Comparison of ENCODE assay signal across 8 cellular contexts in genomic region chr20:12012241-12013222, GRCh38.
A peak's percentile ranks its signal among the peaks of the same experiment; 100 is the strongest.
DNase-seq lines count a peak whose midpoint lies in the region; ATAC-seq, FAIRE-seq and TF ChIP-seq lines count a peak whose summit lies in the region.

No MANE protein-coding gene starts in this region.

- no peak overlapping the region for H2AFZ ChIP-seq in osteoblast (ENCODE audit: low read length)

- H3K27me3 Mint-ChIP-seq in T-helper 17 cell, result no peaks in the 10 kb centered on the region

- H3K4me3 ChIP-seq in fibroblast of the aortic adventitia (ENCODE audit: low read depth, low read length), result no peak overlapping the region
- no peak overlapping the region for H3K4me3 ChIP-seq in osteoblast (ENCODE audit: insufficient read depth, low read length)

- H3K4me3 Mint-ChIP-seq in T-helper 17 cell, result no peak overlapping the region

- H3K27ac ChIP-seq in osteoblast (ENCODE audit: low read depth, low read length), result no peak overlapping the region

- no peak overlapping the region for H3K4me2 ChIP-seq in osteoblast (ENCODE audit: insufficient read depth, low read length)

- H3K9me3 ChIP-seq in T-helper 17 cell (ENCODE audit: control insufficient read depth, low read length, poor library complexity, severe bottlenecking) (no peaks in the 10 kb centered on the region), osteoblast (ENCODE audit: low read depth, low read length) (no peaks in the 10 kb centered on the region)

- no peaks in the 10 kb centered on the region for H3K79me2 ChIP-seq in osteoblast (ENCODE audit: insufficient read depth, low read length)

- ATAC-seq in GM19025 (IDR thresholded peaks at IDR 0.05; ENCODE audit: low read depth, unreplicated experiment), result peak; percentile 61
- peak; percentile 55 for ATAC-seq in T-helper 17 cell
- no peak for ATAC-seq in HG03521 (IDR thresholded peaks at IDR 0.05; ENCODE audit: unreplicated experiment)
- ATAC-seq in HG03108 (IDR thresholded peaks at IDR 0.05; ENCODE audit: unreplicated experiment), result no peak

- no peaks in the 10 kb centered on the region for H3K4me1 Mint-ChIP-seq in T-helper 17 cell

- H3K27ac Mint-ChIP-seq in T-helper 17 cell, result no peak overlapping the region

- no peaks in the 10 kb centered on the region for H3K4me1 ChIP-seq in osteoblast (ENCODE audit: insufficient read depth, low read length)

- no peak for FAIRE-seq in D721Med (lab: Jason Lieb, UNC)

- DNase-seq in D721Med (ENCODE audit: insufficient read length, low spot score) (peak; percentile 18), KBM-7 (peak; percentile 88), T-helper 17 cell (no peak), fibroblast of the aortic adventitia (ENCODE audit: low read depth) (peak; percentile 57), osteoblast (ENCODE audit: insufficient read length, low spot score, missing footprints) (peak; percentile 81)

- in situ Hi-C loops in KBM-7 (cut with MboI; ENCODE audit: low pct_unique_long_range_greater_than_20kb, low sequenced_read_pairs), result no loop called here

- TF ChIP-seq CTCF in D721Med (IDR thresholded peaks at IDR 0.05; ENCODE audit: insufficient read depth, missing control alignments) (peak; percentile 65), fibroblast of the aortic adventitia (IDR thresholded peaks at IDR 0.05; ENCODE audit: insufficient read depth, low read length) (peak; percentile 96), osteoblast (IDR thresholded peaks at IDR 0.05; ENCODE audit: extremely low read depth, low read depth, low read length) (peak; percentile 87)

- H3K27me3 ChIP-seq in osteoblast (ENCODE audit: insufficient read depth, low read length), result no peaks in the 10 kb centered on the region

- no peaks in the 10 kb centered on the region for H4K20me1 ChIP-seq in osteoblast (ENCODE audit: insufficient read depth, low read length)

- no peaks in the 10 kb centered on the region for H3K36me3 ChIP-seq in osteoblast (ENCODE audit: insufficient read depth, low read length)

- no peaks in the 10 kb centered on the region for H3K36me3 Mint-ChIP-seq in T-helper 17 cell (ENCODE audit: low read depth)

Comparison
In these comparisons a context has a peak if more than half of its experiments do, and no peak if none do; other contexts are left out.
1. DNase-seq: peak in D721Med (single experiment), KBM-7 (single experiment), fibroblast of the aortic adventitia (single experiment) and osteoblast (single experiment); none in T-helper 17 cell (0 of 3).
2. ATAC-seq: peak in GM19025 (single experiment) and T-helper 17 cell (single experiment); none in HG03521 (single experiment) and HG03108 (single experiment).
3. Peak in every context shown above with its lines, with median percentiles within 50 percentile points of each other: CTCF ChIP-seq.